In the genomic region with DNA sequence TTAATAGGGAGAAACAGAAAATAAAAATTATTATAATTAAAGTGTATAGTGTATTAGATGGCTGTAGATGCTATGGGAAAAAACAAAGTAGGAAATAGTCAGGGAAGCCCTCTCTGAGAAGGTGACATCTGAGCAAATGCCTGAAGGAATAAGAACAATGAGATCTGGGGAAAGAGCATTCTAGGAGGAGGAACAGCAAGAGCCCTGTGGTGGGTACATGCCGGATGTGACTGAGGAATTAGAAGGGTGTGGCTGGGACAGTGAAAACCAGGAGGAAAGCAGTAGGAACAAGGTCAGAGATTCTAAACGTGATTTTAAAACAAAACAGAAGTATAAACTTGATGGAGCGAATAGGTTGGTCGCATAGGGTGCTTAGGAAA, we compare ENCODE assay signal across 16 cellular contexts.
DNase-seq lines count a peak whose midpoint lies in the region; ATAC-seq, FAIRE-seq and TF ChIP-seq lines count a peak whose summit lies in the region.
"Had no signal": no experiment of that assay in that cellular context is flagged by ENCODE, and none has a peak within 500 bp of the region (broad histone marks: within the 10 kb centered on the region; RNA-seq: fewer than 3 reads in every experiment).

No MANE protein-coding gene starts in this region.

- H3K27me3 Mint-ChIP-seq in CD4-positive, CD25-positive, alpha-beta regulatory T cell: no peaks in the 10 kb centered on the region
- H3K27me3 Mint-ChIP-seq in GM23338 (ENCODE audit: insufficient read depth, low read depth, poor library complexity) (peaks cover 9% of the 10 kb centered on the region), WTC11 (ENCODE audit: low read depth) (no peaks in the 10 kb centered on the region)
- H3K27me3 Mint-ChIP-seq in naive thymus-derived CD8-positive, alpha-beta T cell: no peaks in the 10 kb centered on the region

- no peaks in the 10 kb centered on the region for H3K27me3 ChIP-seq in CD4-positive, CD25-positive, alpha-beta regulatory T cell (ENCODE audit: control insufficient read depth, insufficient read depth, low read length)
- H3K27me3 ChIP-seq in GM23338 (ENCODE audit: insufficient read depth): no peaks in the 10 kb centered on the region
- H3K27me3 ChIP-seq: BLaER1 had no signal

- DNase-seq in CD4-positive, CD25-positive, alpha-beta regulatory T cell: no peak
- no peak for DNase-seq in GM23338 (ENCODE audit: low spot score)
- no peak for DNase-seq in WTC11 (ENCODE audit: low spot score)
- DNase-seq in naive thymus-derived CD8-positive, alpha-beta T cell: no peak
- no peak for DNase-seq in GM12892 (ENCODE audit: insufficient read length)
- no peak for DNase-seq in hypothalamus (lab: John Stamatoyannopoulos, UW)
- no peak for DNase-seq in GM13976 (ENCODE audit: low spot score)
- no peak for DNase-seq in GM19238 (ENCODE audit: insufficient read length, low spot score)
- DNase-seq: activated naive CD4-positive, alpha-beta T cell treated with anti-CD3 and anti-CD28 coated beads, Interleukin-2, amount 50 U/mL, for 16 hours; caudate nucleus; Karpas-422; NCI-H187; NCI-H526; RPMI8226; stimulated activated CD4-positive, alpha-beta T cell treated with anti-CD3 and anti-CD28 coated beads, Interleukin-2, amount 100 ng/mL, for 24 hours had no signal

- peaks cover 19% of the 10 kb centered on the region for H4K20me1 ChIP-seq in GM23338 (replicated peaks; ENCODE audit: insufficient read depth)

- no peak overlapping the region for H3K27ac ChIP-seq in CD4-positive, CD25-positive, alpha-beta regulatory T cell (ENCODE audit: insufficient read depth, low read length, poor library complexity, severe bottlenecking)
- no peak overlapping the region for H3K27ac ChIP-seq in GM23338 (ENCODE audit: low read depth)
- H3K27ac ChIP-seq: BLaER1 had no signal

- H3K4me2 ChIP-seq in GM23338: no peak overlapping the region
- H3K4me2 ChIP-seq: BLaER1 had no signal

- H3K4me3 ChIP-seq in CD4-positive, CD25-positive, alpha-beta regulatory T cell (ENCODE audit: low read depth, low read length): no peak overlapping the region
- no peak overlapping the region for H3K4me3 ChIP-seq in GM23338
- H3K4me3 ChIP-seq: BLaER1 had no signal

- H3F3A ChIP-seq in GM23338 (replicated peaks; ENCODE audit: low read depth): no peaks in the 10 kb centered on the region

- POLR2A ChIA-PET in WTC11 (lab: Charles Lee): no interaction called here
- POLR2A ChIA-PET in naive thymus-derived CD8-positive, alpha-beta T cell (lab: Charles Lee): no interaction called here

- no peak for TF ChIP-seq POLR2A in GM12892 (IDR thresholded peaks at IDR 0.05; ENCODE audit: low read depth, low read length)

- no peaks in the 10 kb centered on the region for H3K9me2 ChIP-seq in GM23338 (ENCODE audit: insufficient read depth)

- H3K36me3 Mint-ChIP-seq in CD4-positive, CD25-positive, alpha-beta regulatory T cell: peaks cover 25% of the 10 kb centered on the region
- H3K36me3 Mint-ChIP-seq in GM23338 (ENCODE audit: low read depth): peaks cover 7% of the 10 kb centered on the region; the same call in 2 of the 3 replicates
- H3K36me3 Mint-ChIP-seq in WTC11: no peaks in the 10 kb centered on the region
- peaks cover 4 to 30% (median 11%) of the 10 kb centered on the region in 3 donors for H3K36me3 Mint-ChIP-seq in naive thymus-derived CD8-positive, alpha-beta T cell

- no peaks in the 10 kb centered on the region for H3K9me3 Mint-ChIP-seq in CD4-positive, CD25-positive, alpha-beta regulatory T cell
- H3K9me3 Mint-ChIP-seq in GM23338: no peaks in the 10 kb centered on the region
- no peaks in the 10 kb centered on the region for H3K9me3 Mint-ChIP-seq in WTC11
- no peaks in the 10 kb centered on the region for H3K9me3 Mint-ChIP-seq in naive thymus-derived CD8-positive, alpha-beta T cell

- FAIRE-seq in GM12892 (lab: Jason Lieb, UNC): no peak

- peaks cover 9% of the 10 kb centered on the region for H3K36me3 ChIP-seq in CD4-positive, CD25-positive, alpha-beta regulatory T cell (ENCODE audit: control insufficient read depth, insufficient read depth, low read length)
- no peaks in the 10 kb centered on the region for H3K36me3 ChIP-seq in GM23338 (ENCODE audit: insufficient read depth)

- no peak overlapping the region for H3K4me3 Mint-ChIP-seq in CD4-positive, CD25-positive, alpha-beta regulatory T cell
- H3K4me3 Mint-ChIP-seq in GM23338 (no peak overlapping the region), WTC11 (no peak overlapping the region)
- no peak overlapping the region for H3K4me3 Mint-ChIP-seq in naive thymus-derived CD8-positive, alpha-beta T cell

- in situ Hi-C loops in GM13976 (cut with MboI; ENCODE audit: low sequenced_read_pairs, unreplicated experiment): no loop called here

- H3K79me2 ChIP-seq in GM23338 (replicated peaks; ENCODE audit: insufficient read depth): peaks cover 52% of the 10 kb centered on the region

- H3K9me3 ChIP-seq in CD4-positive, CD25-positive, alpha-beta regulatory T cell (ENCODE audit: control insufficient read depth in 2 of 2, low read length in 2 of 2): no peaks in the 10 kb centered on the region
- H3K9me3 ChIP-seq: BLaER1 had no signal

- H2AFZ ChIP-seq in GM23338: no peak overlapping the region

- peaks cover 12 to 61% (median 42%) of the 10 kb centered on the region in 4 donors for H3K4me1 Mint-ChIP-seq in CD4-positive, CD25-positive, alpha-beta regulatory T cell
- H3K4me1 Mint-ChIP-seq in GM23338 (peaks cover 33% of the 10 kb centered on the region), WTC11 (peaks cover 40% of the 10 kb centered on the region)
- H3K4me1 Mint-ChIP-seq in naive thymus-derived CD8-positive, alpha-beta T cell: peaks cover 36 to 74% (median 57%) of the 10 kb centered on the region in 4 donors

- H3K4me1 ChIP-seq in CD4-positive, CD25-positive, alpha-beta regulatory T cell (ENCODE audit: control insufficient read depth, insufficient read depth, low read length, poor library complexity, severe bottlenecking): peaks cover 15% of the 10 kb centered on the region
- peaks cover 33% of the 10 kb centered on the region for H3K4me1 ChIP-seq in GM23338 (ENCODE audit: insufficient read depth)

- peak overlapping the region; percentile 15 to 85 (median 72) for H3K27ac Mint-ChIP-seq in CD4-positive, CD25-positive, alpha-beta regulatory T cell
- H3K27ac Mint-ChIP-seq in GM23338 (peak overlapping the region; percentile 14; the same call in 1 of the 2 replicates), WTC11 (peak overlapping the region; percentile 3; the same call in 1 of the 2 replicates)
- H3K27ac Mint-ChIP-seq in naive thymus-derived CD8-positive, alpha-beta T cell: peak overlapping the region in 7 of 10 donors; percentile 3 to 81 (median 36)

- CTCF ChIA-PET in WTC11 (lab: Charles Lee): interaction anchor here (1.9 kb wide), 1 partner anchor 11 kb away, joined by 5 read pairs; no protein-coding TSS in a partner anchor

- TF ChIP-seq CTCF in GM23338 (conservative IDR thresholded peaks at IDR 0.05; ENCODE audit: low read depth in 2 of 2): no peak
- TF ChIP-seq CTCF in WTC11 (IDR thresholded peaks at IDR 0.05): no peak
- no peak for TF ChIP-seq CTCF in GM13976 (IDR thresholded peaks at IDR 0.05; ENCODE audit: borderline replicate concordance, control extremely low read depth, extremely low read depth, insufficient read depth, missing control alignments)

- ATAC-seq in CD4-positive, CD25-positive, alpha-beta regulatory T cell (ENCODE audit: low read depth in 2 of 2): no peak
- ATAC-seq in GM23338 (no peak), WTC11 (no peak)
- no peak for ATAC-seq in naive thymus-derived CD8-positive, alpha-beta T cell

TF ChIP-seq in GM23338, 12 proteins besides CTCF, POLR2A, EP300 and RAD21 (continues in another document):
- TF ChIP-seq EZH2phosphoT487 (IDR thresholded peaks at IDR 0.05; ENCODE audit: unreplicated experiment) (no peak), EZH2 (IDR thresholded peaks at IDR 0.05; ENCODE audit: low read depth, unreplicated experiment) (no peak), ZNF114 (CRISPR knock-in tag; IDR thresholded peaks at IDR 0.05) (no peak), NANOG (IDR thresholded peaks at IDR 0.05; ENCODE audit: borderline replicate concordance) (no peak)
- TF ChIP-seq, protein P1, sequence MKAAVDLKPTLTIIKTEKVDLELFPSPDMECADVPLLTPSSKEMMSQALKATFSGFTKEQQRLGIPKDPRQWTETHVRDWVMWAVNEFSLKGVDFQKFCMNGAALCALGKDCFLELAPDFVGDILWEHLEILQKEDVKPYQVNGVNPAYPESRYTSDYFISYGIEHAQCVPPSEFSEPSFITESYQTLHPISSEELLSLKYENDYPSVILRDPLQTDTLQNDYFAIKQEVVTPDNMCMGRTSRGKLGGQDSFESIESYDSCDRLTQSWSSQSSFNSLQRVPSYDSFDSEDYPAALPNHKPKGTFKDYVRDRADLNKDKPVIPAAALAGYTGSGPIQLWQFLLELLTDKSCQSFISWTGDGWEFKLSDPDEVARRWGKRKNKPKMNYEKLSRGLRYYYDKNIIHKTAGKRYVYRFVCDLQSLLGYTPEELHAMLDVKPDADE (IDR thresholded peaks at IDR 0.05): no peak

TF ChIP-seq in WTC11, 78 proteins besides CTCF, POLR2A, EP300 and RAD21 (continues in another document):
- TF ChIP-seq NR1H2 (CRISPR knock-in tag; IDR thresholded peaks at IDR 0.05) (no peak), FOXK1 (CRISPR knock-in tag; IDR thresholded peaks at IDR 0.05) (no peak), SP1 (CRISPR knock-in tag; conservative IDR thresholded peaks at IDR 0.05) (no peak)
- TF ChIP-seq, protein P2, sequence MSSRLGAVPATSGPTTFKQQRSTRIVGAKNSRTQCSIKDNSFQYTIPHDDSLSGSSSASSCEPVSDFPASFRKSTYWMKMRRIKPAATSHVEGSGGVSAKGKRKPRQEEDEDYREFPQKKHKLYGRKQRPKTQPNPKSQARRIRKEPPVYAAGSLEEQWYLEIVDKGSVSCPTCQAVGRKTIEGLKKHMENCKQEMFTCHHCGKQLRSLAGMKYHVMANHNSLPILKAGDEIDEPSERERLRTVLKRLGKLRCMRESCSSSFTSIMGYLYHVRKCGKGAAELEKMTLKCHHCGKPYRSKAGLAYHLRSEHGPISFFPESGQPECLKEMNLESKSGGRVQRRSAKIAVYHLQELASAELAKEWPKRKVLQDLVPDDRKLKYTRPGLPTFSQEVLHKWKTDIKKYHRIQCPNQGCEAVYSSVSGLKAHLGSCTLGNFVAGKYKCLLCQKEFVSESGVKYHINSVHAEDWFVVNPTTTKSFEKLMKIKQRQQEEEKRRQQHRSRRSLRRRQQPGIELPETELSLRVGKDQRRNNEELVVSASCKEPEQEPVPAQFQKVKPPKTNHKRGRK (CRISPR knock-in tag; IDR thresholded peaks at IDR 0.05; ENCODE audit: borderline replicate concordance): no peak

Comparison
In these comparisons a context has a peak if more than half of its experiments do, and no peak if none do; other contexts are left out.
1. H3K27ac Mint-ChIP-seq: peak in every context shown above with its lines; median percentile 72 in CD4-positive, CD25-positive, alpha-beta regulatory T cell; 36 in naive thymus-derived CD8-positive, alpha-beta T cell; 14 in GM23338; 3 in WTC11.